ENCODE assay signal across 8 cellular contexts in genomic region chr2:86199834-86200177, GRCh38. TPM values are rescaled to one million over a fixed set of nuclear protein-coding genes. Genes with fewer than 3 reads are reported as not detected.
DNase-seq lines count a peak whose midpoint lies in the region; ATAC-seq, FAIRE-seq and TF ChIP-seq lines count a peak whose summit lies in the region.

No MANE protein-coding gene starts in this region.

- no peaks in the 10 kb centered on the region for H3K9me3 Mint-ChIP-seq in naive B cell

- TF ChIP-seq POLR2A in GM12892 (IDR thresholded peaks at IDR 0.05; ENCODE audit: low read depth, low read length), result no peak

- TF ChIP-seq CTCF in AG09309 (IDR thresholded peaks at IDR 0.05; ENCODE audit: control insufficient read depth, insufficient read depth, low read depth, low read length, missing control alignments), result no peak

- no peaks in the 10 kb centered on the region for H3K27me3 Mint-ChIP-seq in naive B cell

- H3K27ac ChIP-seq in cingulate gyrus (ENCODE audit: low read depth, low read length), result peak overlapping the region; percentile 78

- ATAC-seq in naive B cell (ENCODE audit: low read depth in 2 of 2), result no peak
- no peak for ATAC-seq in GM19324 (IDR thresholded peaks at IDR 0.05; ENCODE audit: low FRiP score, unreplicated experiment)

- H3K36me3 Mint-ChIP-seq in naive B cell, result peaks cover 0 to 4% of the 10 kb centered on the region in 2 donors

- peak overlapping the region; percentile 62 for H3K4me3 ChIP-seq in AG09309 (ENCODE audit: control insufficient read depth, low read depth, low read length)

- in situ Hi-C loops in KBM-7 (cut with MboI; ENCODE audit: low pct_unique_long_range_greater_than_20kb, low sequenced_read_pairs), result no loop called here

- H3K4me3 Mint-ChIP-seq in naive B cell, result peak overlapping the region; percentile 91 to 100 (median 99)

- H3K27ac Mint-ChIP-seq in naive B cell, result peak overlapping the region in 5 of 6 donors; percentile 91 to 98 (median 93)

- DNase-seq in AG09309 (ENCODE audit: low read depth) (no peak), KBM-7 (peak; percentile 30), naive B cell (no peak), GM12892 (ENCODE audit: insufficient read length) (no peak)
- DNase-seq in stimulated activated CD4-positive, alpha-beta T cell treated with anti-CD3 and anti-CD28 coated beads, Interleukin-2, amount 100 ng/mL, for 24 hours, result no peak
- no peak for DNase-seq in activated effector memory CD4-positive, alpha-beta T cell treated with Interleukin-2 at 50 U/mL for 16 hours

- peaks cover 31 to 67% (median 47%) of the 10 kb centered on the region in 3 donors for H3K4me1 Mint-ChIP-seq in naive B cell

- no peak for FAIRE-seq in GM12892 (lab: Jason Lieb, UNC)

RNA-seq across cellular contexts. Expression of gene MRPL35, which starts 0.5 kb away (rescaled TPM):
- 10 to 100 TPM; 13.6 to 34.5 (median 29.2) TPM for polyA plus RNA-seq in naive B cell (ENCODE audit: low read depth in 6 of 6)
- 86.3 TPM for polyA plus RNA-seq in GM12892 (2012; ENCODE audit: missing spikeins)

RNA-seq across cellular contexts. Expression of gene IMMT, which starts 4.5 kb away (rescaled TPM):
- polyA plus RNA-seq in naive B cell (ENCODE audit: low read depth in 6 of 6), result 10 to 100 TPM; 30.3 to 53.9 (median 39.9) TPM
- 88.2 TPM for polyA plus RNA-seq in GM12892 (2012; ENCODE audit: missing spikeins)
